ENCODE assay signal across 8 cellular contexts in genomic region chrX:55452825-55453124, GRCh38. TPM values are rescaled to one million over a fixed set of nuclear protein-coding genes. Genes with fewer than 3 reads are reported as not detected.
DNase-seq lines count a peak whose midpoint lies in the region; ATAC-seq and TF ChIP-seq lines count a peak whose summit lies in the region.

No MANE protein-coding gene starts in this region.

- H3K4me3 ChIP-seq in Karpas-422 (ENCODE audit: low read length) (peak overlapping the region; percentile 71), dorsolateral prefrontal cortex (peak overlapping the region; percentile 44 to 84 (median 69)), neutrophil (ENCODE audit: low read depth in 1 of 2, low read length in 1 of 2) (peak overlapping the region; percentile 56 to 58), mucosa of descending colon (no peak overlapping the region)

- peaks cover 5% of the 10 kb centered on the region; the same call in 1 of the 2 replicates for H3K79me2 ChIP-seq in Karpas-422 (ENCODE audit: low read length)

- H3K27me3 ChIP-seq in Karpas-422 (ENCODE audit: low read length) (no peaks in the 10 kb centered on the region), dorsolateral prefrontal cortex (peaks cover 0 to 6% (median 0%) of the 10 kb centered on the region in 45 donors), neutrophil (peaks cover 6% of the 10 kb centered on the region)

- ATAC-seq in HG03108 (IDR thresholded peaks at IDR 0.05; ENCODE audit: unreplicated experiment), result no peak
- ATAC-seq in mucosa of descending colon, result no peak
- ATAC-seq in GM21737 (IDR thresholded peaks at IDR 0.05; ENCODE audit: unreplicated experiment), result no peak

- H3K36me3 ChIP-seq in Karpas-422 (ENCODE audit: insufficient read depth, low read length), result no peaks in the 10 kb centered on the region
- H3K36me3 ChIP-seq in neutrophil, result no peaks in the 10 kb centered on the region
- H3K36me3 ChIP-seq in mucosa of descending colon (ENCODE audit: low read depth), result no peaks in the 10 kb centered on the region

- H4K20me1 ChIP-seq in Karpas-422 (ENCODE audit: insufficient read depth, low read depth, low read length), result no peaks in the 10 kb centered on the region

- DNase-seq in Daoy (ENCODE audit: low read depth), result peak; percentile 2
- DNase-seq in Karpas-422, result peak; percentile 51
- DNase-seq in dorsolateral prefrontal cortex, result no peak
- DNase-seq in SK-N-DZ (ENCODE audit: low spot score), result no peak
- DNase-seq in mucosa of descending colon, result no peak

- H3K27ac ChIP-seq in Karpas-422 (ENCODE audit: low read length) (0 out of 2 replicates have a peak overlapping the region, but pooled peaks have one; percentile 46), dorsolateral prefrontal cortex (peak overlapping the region in 57 of 59 donors; percentile 56 to 96 (median 91)), neutrophil (no peak overlapping the region)

- TF ChIP-seq CTCF in dorsolateral prefrontal cortex (IDR thresholded peaks at IDR 0.05 in 54 of 56, conservative IDR thresholded peaks at IDR 0.05 in 2 of 56; ENCODE audit: low read depth in 1 of 56, partially characterized antibody in 56 of 56) (no peak), neutrophil (IDR thresholded peaks at IDR 0.05) (no peak), mucosa of descending colon (IDR thresholded peaks at IDR 0.05) (no peak)

- no peak overlapping the region; the same call in 1 of the 2 replicates for H2AFZ ChIP-seq in Karpas-422 (ENCODE audit: low read length)

- peak overlapping the region; percentile 76 for H3K9ac ChIP-seq in Karpas-422 (ENCODE audit: low read length)

- no peaks in the 10 kb centered on the region for H3K9me2 ChIP-seq in Karpas-422 (replicated peaks; ENCODE audit: insufficient read depth, low read length)

- H3K9me3 ChIP-seq in Karpas-422 (ENCODE audit: low read length), result no peaks in the 10 kb centered on the region
- no peaks in the 10 kb centered on the region for H3K9me3 ChIP-seq in neutrophil
- H3K9me3 ChIP-seq in mucosa of descending colon, result no peaks in the 10 kb centered on the region

- H3K4me2 ChIP-seq in Karpas-422 (ENCODE audit: low read depth, low read length, poor library complexity, severe bottlenecking), result peak overlapping the region; percentile 75

- H3K4me1 ChIP-seq in Karpas-422 (ENCODE audit: low read length) (peaks cover 2% of the 10 kb centered on the region), neutrophil (ENCODE audit: control insufficient read depth in 1 of 2, insufficient read depth in 1 of 2, low read depth in 1 of 2, low read length in 1 of 2) (peaks cover 0 to 12% of the 10 kb centered on the region in 2 experiments), mucosa of descending colon (ENCODE audit: low read depth) (no peaks in the 10 kb centered on the region)

- intact Hi-C loops in dorsolateral prefrontal cortex (cut with DNase I) (no loop called here), mucosa of descending colon (cut with DNase I, micrococcal nuclease) (no loop called here)

RNA-seq across cellular contexts. Expression of gene MAGEH1, which starts 0.8 kb away (rescaled TPM):
- 21.3 and 24.4 TPM in 2 replicates for total RNA-seq in Daoy (2014; rRNA removed; shearing (Covaris generic))
- total RNA-seq in Karpas-422 (2014; rRNA removed; shearing (Covaris generic); ENCODE audit: low replicate concordance), result 16.4 and 24.1 TPM in 2 replicates
- 10 to 100 TPM; 22.8 to 95.6 (median 60.1) TPM for total RNA-seq in dorsolateral prefrontal cortex
- 9.2 and 11.7 TPM in 2 replicates for polyA plus RNA-seq in SK-N-DZ (2014; cell fraction: cytosol; rRNA removed)
- 4.5 and 6.3 TPM in 2 replicates for polyA plus RNA-seq in SK-N-DZ (2014; cell fraction: nucleus; rRNA removed)
- total RNA-seq in mucosa of descending colon, result 10 to 100 TPM in 1 of 3 donors, 1 to 10 TPM in 2; 3.8 to 18.3 (median 7.1) TPM

RNA-seq across cellular contexts. Expression of gene USP51, which starts 36.9 kb away (rescaled TPM):
- 1.1 and 2.0 TPM in 2 replicates for total RNA-seq in Daoy (2014; rRNA removed; shearing (Covaris generic))
- 1.4 and 2.2 TPM in 2 replicates for total RNA-seq in Karpas-422 (2014; rRNA removed; shearing (Covaris generic); ENCODE audit: low replicate concordance)
- total RNA-seq in dorsolateral prefrontal cortex (1 to 10 TPM; 2.7 to 8.1 (median 4.7) TPM), mucosa of descending colon (1 to 10 TPM in 1 of 3 donors, under 1 TPM in 2; 0.26 to 1.8 (median 0.80) TPM)
- 0.01 TPM in 1 of 2 replicates, not detected in the other for polyA plus RNA-seq in SK-N-DZ (2014; cell fraction: cytosol; rRNA removed)
- polyA plus RNA-seq in SK-N-DZ (2014; cell fraction: nucleus; rRNA removed), result 0.12 and 0.64 TPM in 2 replicates

Comparison
In these comparisons a context has a peak if more than half of its experiments do, and no peak if none do; other contexts are left out.
1. DNase-seq: peak in Daoy (single experiment) and Karpas-422 (single experiment); none in dorsolateral prefrontal cortex (0 of 10), SK-N-DZ (single experiment) and mucosa of descending colon (0 of 3).